In the genomic region with DNA sequence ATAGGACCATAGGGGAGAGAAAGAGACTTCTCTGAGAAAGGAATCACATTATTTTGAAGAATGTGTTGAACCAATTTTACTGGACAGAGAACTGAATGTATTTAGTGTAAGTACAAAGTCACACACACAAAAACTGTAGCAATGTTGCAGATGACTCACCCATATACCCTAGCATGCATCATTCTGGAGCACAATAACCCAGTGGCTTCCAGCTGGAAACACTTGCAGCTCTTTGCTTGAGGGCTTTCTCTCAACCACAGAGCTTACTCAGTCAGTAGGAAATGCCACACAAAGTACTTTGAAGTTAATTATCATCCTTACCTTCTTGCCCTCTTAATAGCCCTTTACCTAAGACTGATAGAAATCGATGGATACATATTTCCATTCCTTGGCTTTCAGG, we compare ENCODE assay signal across 1 cellular context.
TF ChIP-seq lines count a peak whose summit lies in the region.

No MANE protein-coding gene starts in this region.

TF ChIP-seq in SK-N-SH treated with all-trans-retinoic acid at 6 μM for 48 hours, 23 proteins besides CTCF, POLR2A, EP300 and RAD21 (continued from another document):
- TF ChIP-seq, protein P1, sequence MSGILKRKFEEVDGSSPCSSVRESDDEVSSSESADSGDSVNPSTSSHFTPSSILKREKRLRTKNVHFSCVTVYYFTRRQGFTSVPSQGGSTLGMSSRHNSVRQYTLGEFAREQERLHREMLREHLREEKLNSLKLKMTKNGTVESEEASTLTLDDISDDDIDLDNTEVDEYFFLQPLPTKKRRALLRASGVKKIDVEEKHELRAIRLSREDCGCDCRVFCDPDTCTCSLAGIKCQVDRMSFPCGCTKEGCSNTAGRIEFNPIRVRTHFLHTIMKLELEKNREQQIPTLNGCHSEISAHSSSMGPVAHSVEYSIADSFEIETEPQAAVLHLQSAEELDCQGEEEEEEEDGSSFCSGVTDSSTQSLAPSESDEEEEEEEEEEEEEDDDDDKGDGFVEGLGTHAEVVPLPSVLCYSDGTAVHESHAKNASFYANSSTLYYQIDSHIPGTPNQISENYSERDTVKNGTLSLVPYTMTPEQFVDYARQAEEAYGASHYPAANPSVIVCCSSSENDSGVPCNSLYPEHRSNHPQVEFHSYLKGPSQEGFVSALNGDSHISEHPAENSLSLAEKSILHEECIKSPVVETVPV (CRISPR knock-in tag; IDR thresholded peaks at IDR 0.05): no peak
- no peak for TF ChIP-seq ISL1 (CRISPR knock-in tag; IDR thresholded peaks at IDR 0.05)
